2 cellular contexts compared by ENCODE assay signal in genomic region chr5:157451806-157452205, GRCh38.
TF ChIP-seq lines count a peak whose summit lies in the region.

No MANE protein-coding gene starts in this region.

TF ChIP-seq in SK-N-SH treated with all-trans-retinoic acid at 6 μM for 48 hours, 23 proteins besides CTCF, POLR2A, EP300 and RAD21 (continued from another document):
- TF ChIP-seq OSR1 (CRISPR knock-in tag; IDR thresholded peaks at IDR 0.05) (no peak), BACH2 (CRISPR knock-in tag; IDR thresholded peaks at IDR 0.05; ENCODE audit: borderline replicate concordance) (no peak), ZFP30 (CRISPR knock-in tag; IDR thresholded peaks at IDR 0.05) (no peak), TOX (CRISPR knock-in tag; IDR thresholded peaks at IDR 0.05; ENCODE audit: borderline replicate concordance) (no peak)

TF ChIP-seq in SK-N-SH, 30 proteins besides CTCF, POLR2A, EP300 and RAD21 (continued from another document):
- TF ChIP-seq TEAD4 (IDR thresholded peaks at IDR 0.05; ENCODE audit: borderline replicate concordance, insufficient read depth) (no peak), PBX3 (IDR thresholded peaks at IDR 0.05) (no peak), USF1 (IDR thresholded peaks at IDR 0.05; ENCODE audit: borderline replicate concordance, low read depth) (no peak)
